Comparison of ENCODE assay signal across 38 cellular contexts in genomic region chr19:9972103-9972502, GRCh38. TPM values are rescaled to one million over a fixed set of nuclear protein-coding genes. Genes with fewer than 3 reads are reported as not detected.
"Had no signal": no experiment of that assay in that cellular context is flagged by ENCODE, and none has a peak within 500 bp of the region (broad histone marks: within the 10 kb centered on the region; RNA-seq: fewer than 3 reads in every experiment).

No MANE protein-coding gene starts in this region.

- FAIRE-seq: TTC549 had no signal

- H3K4me3 Mint-ChIP-seq: activated B cell treated with CpG ODN at 0.5 μM for 24 hours; activated CD4-positive, alpha-beta memory T cell treated with anti-CD3 and anti-CD28 coated beads for 36 hours; activated CD4-positive, alpha-beta T cell treated with anti-CD3 and anti-CD28 coated beads, Interleukin-2, amount 10 ng/mL, durations not matched to agents 24 days and 14 days; activated CD8-positive, alpha-beta T cell treated with anti-CD3 and anti-CD28 coated beads for 36 hours; activated naive CD4-positive, alpha-beta T cell treated with anti-CD3 and anti-CD28 coated beads for 36 hours; activated naive CD8-positive, alpha-beta T cell treated with anti-CD3 and anti-CD28 coated beads for 36 hours; activated T-cell treated with anti-CD3 and anti-CD28 coated beads, Interleukin-2, amount 50 U/mL, for 4 hours; activated T-cell treated with anti-CD3 and anti-CD28 coated beads, Interleukin-2, amount 50 U/mL, for 72 hours; activated T-helper 1 cell treated with anti-CD3 and anti-CD28 coated beads, Interleukin-12 subunit alpha, Interleukin-12 subunit beta, Interleukin-2, Interleukin-4 antibody, amounts not matched to agents 30 ng/mL and 10 ng/mL and 1 ng/mL, durations not matched to agents 14 hours and 24 hours and 36 hours; activated T-helper 17 cell treated with anti-CD3 and anti-CD28 coated beads, Interleukin-2, amount 50 U/mL, for 72 hours; T-helper 1 cell treated with Interleukin-12 subunit alpha and Interleukin-12 subunit beta and Interleukin-4 antibody, amounts not matched to agents 30 μg/mL and 1 μg/mL, for 36 hours; T-helper 2 cell treated with Interferon-gamma antibody and Interleukin-4, amounts not matched to agents 5 μg/mL and 100 μg/mL, for 36 hours had no signal

- H3K4me3 ChIP-seq: adrenal gland, body of pancreas, breast epithelium had no signal

- H3K4me1 ChIP-seq: adrenal gland, body of pancreas, breast epithelium had no signal

- H3K27ac Mint-ChIP-seq: activated B cell treated with CpG ODN at 0.5 μM for 24 hours; activated CD4-positive, alpha-beta memory T cell treated with anti-CD3 and anti-CD28 coated beads for 36 hours; activated CD4-positive, alpha-beta T cell treated with anti-CD3 and anti-CD28 coated beads, Interleukin-2, amount 10 ng/mL, durations not matched to agents 24 days and 14 days; activated CD8-positive, alpha-beta T cell treated with anti-CD3 and anti-CD28 coated beads for 36 hours; activated naive CD4-positive, alpha-beta T cell treated with anti-CD3 and anti-CD28 coated beads for 36 hours; activated naive CD8-positive, alpha-beta T cell treated with anti-CD3 and anti-CD28 coated beads for 36 hours; activated T-cell treated with anti-CD3 and anti-CD28 coated beads, Interleukin-2, amount 50 U/mL, for 72 hours; activated T-helper 1 cell treated with anti-CD3 and anti-CD28 coated beads, Interleukin-12 subunit alpha, Interleukin-12 subunit beta, Interleukin-2, Interleukin-4 antibody, amounts not matched to agents 30 ng/mL and 10 ng/mL and 1 ng/mL, durations not matched to agents 14 hours and 24 hours and 36 hours; activated T-helper 17 cell treated with anti-CD3 and anti-CD28 coated beads, Interleukin-2, amount 50 U/mL, for 72 hours; T-helper 1 cell treated with Interleukin-12 subunit alpha and Interleukin-12 subunit beta and Interleukin-4 antibody, amounts not matched to agents 30 μg/mL and 1 μg/mL, for 36 hours; T-helper 2 cell treated with Interferon-gamma antibody and Interleukin-4, amounts not matched to agents 5 μg/mL and 100 μg/mL, for 36 hours had no signal

- H3K36me3 ChIP-seq: adrenal gland, brain microvascular endothelial cell, breast epithelium had no signal

- H3K9me3 Mint-ChIP-seq: activated B cell treated with CpG ODN at 0.5 μM for 24 hours; activated CD4-positive, alpha-beta memory T cell treated with anti-CD3 and anti-CD28 coated beads for 36 hours; activated CD4-positive, alpha-beta T cell treated with anti-CD3 and anti-CD28 coated beads, Interleukin-2, amount 10 ng/mL, durations not matched to agents 24 days and 14 days; activated CD8-positive, alpha-beta T cell treated with anti-CD3 and anti-CD28 coated beads for 36 hours; activated naive CD4-positive, alpha-beta T cell treated with anti-CD3 and anti-CD28 coated beads for 36 hours; activated T-cell treated with anti-CD3 and anti-CD28 coated beads, Interleukin-2, amount 50 U/mL, for 4 hours; activated T-helper 1 cell treated with anti-CD3 and anti-CD28 coated beads, Interleukin-12 subunit alpha, Interleukin-12 subunit beta, Interleukin-2, Interleukin-4 antibody, amounts not matched to agents 30 ng/mL and 10 ng/mL and 1 ng/mL, durations not matched to agents 14 hours and 24 hours and 36 hours; activated T-helper 17 cell treated with anti-CD3 and anti-CD28 coated beads, Interleukin-2, amount 50 U/mL, for 72 hours; T-helper 1 cell treated with Interleukin-12 subunit alpha and Interleukin-12 subunit beta and Interleukin-4 antibody, amounts not matched to agents 30 μg/mL and 1 μg/mL, for 36 hours; T-helper 2 cell treated with Interferon-gamma antibody and Interleukin-4, amounts not matched to agents 5 μg/mL and 100 μg/mL, for 36 hours had no signal

- DNase-seq: activated B cell treated with CpG ODN at 0.5 μM for 24 hours; activated CD4-positive, alpha-beta memory T cell treated with anti-CD3 and anti-CD28 coated beads for 36 hours; activated CD4-positive, alpha-beta T cell treated with anti-CD3 and anti-CD28 coated beads for 4 hours; activated CD4-positive, alpha-beta T cell treated with anti-CD3 and anti-CD28 coated beads, Interleukin-2, amount 10 ng/mL, durations not matched to agents 24 days and 14 days; activated CD4-positive, alpha-beta T cell treated with anti-CD3 and anti-CD28 coated beads, Interleukin-2, amount 50 U/mL, for 1 hour; activated CD4-positive, alpha-beta T cell treated with anti-CD3 and anti-CD28 coated beads, Interleukin-2, amount 50 U/mL, for 4 hours; activated CD4-positive, CD25-positive, alpha-beta regulatory T cell treated with anti-CD3 and anti-CD28 coated beads, Interleukin-2, amount 50 U/mL, for 72 hours; activated CD8-positive, alpha-beta memory T cell treated with anti-CD3 and anti-CD28 coated beads, Interleukin-2, amount 50 U/mL, for 4 hours; activated CD8-positive, alpha-beta T cell treated with anti-CD3 and anti-CD28 coated beads for 36 hours; activated effector memory CD4-positive, alpha-beta T cell treated with anti-CD3 and anti-CD28 coated beads, Interleukin-2, amount 50 U/mL, for 16 hours; activated gamma-delta T cell treated with Interleukin-2 at 50 U/mL for 16 hours; activated naive CD4-positive, alpha-beta T cell; activated naive CD4-positive, alpha-beta T cell treated with anti-CD3 and anti-CD28 coated beads for 36 hours; activated naive CD4-positive, alpha-beta T cell treated with anti-CD3 and anti-CD28 coated beads, Interleukin-2, amount 50 U/mL, for 16 hours; activated naive CD8-positive, alpha-beta T cell treated with anti-CD3 and anti-CD28 coated beads for 36 hours; activated T-cell treated with anti-CD3 and anti-CD28 coated beads for 4 hours; activated T-cell treated with anti-CD3 and anti-CD28 coated beads, Interleukin-2, amount 50 U/mL, for 1 hour; activated T-cell treated with anti-CD3 and anti-CD28 coated beads, Interleukin-2, amount 50 U/mL, for 4 hours; adrenal gland; amniotic stem cell; aorta; body of pancreas; brain microvascular endothelial cell; central memory CD4-positive, alpha-beta T cell; T-helper 1 cell; T-helper 9 cell had no signal

- H3K27ac ChIP-seq: adrenal gland, body of pancreas, brain microvascular endothelial cell, breast epithelium, VCaP had no signal

- H3K27me3 ChIP-seq: adrenal gland, body of pancreas, brain microvascular endothelial cell, breast epithelium had no signal

- H3K36me3 Mint-ChIP-seq: activated CD4-positive, alpha-beta memory T cell treated with anti-CD3 and anti-CD28 coated beads for 36 hours; activated naive CD8-positive, alpha-beta T cell treated with anti-CD3 and anti-CD28 coated beads for 36 hours had no signal

- H3K4me1 Mint-ChIP-seq: activated B cell treated with CpG ODN at 0.5 μM for 24 hours; activated CD4-positive, alpha-beta T cell treated with anti-CD3 and anti-CD28 coated beads, Interleukin-2, amount 10 ng/mL, durations not matched to agents 24 days and 14 days; activated naive CD8-positive, alpha-beta T cell treated with anti-CD3 and anti-CD28 coated beads for 36 hours had no signal

- ATAC-seq: activated CD8-positive, alpha-beta T cell treated with anti-CD3 and anti-CD28 coated beads for 36 hours; activated T-cell treated with anti-CD3 and anti-CD28 coated beads, Interleukin-2, amount 50 U/mL, for 4 hours; activated T-cell treated with anti-CD3 and anti-CD28 coated beads, Interleukin-2, amount 50 U/mL, for 72 hours; activated T-helper 17 cell treated with anti-CD3 and anti-CD28 coated beads, Interleukin-2, amount 50 U/mL, for 72 hours; body of pancreas had no signal

- H3K9me3 ChIP-seq: adrenal gland, body of pancreas, breast epithelium had no signal

RNA-seq across cellular contexts. Expression of gene OLFM2, which starts 35.8 kb away (rescaled TPM):
- total RNA-seq: activated B cell treated with CpG ODN at 0.5 μM for 24 hours had no signal

RNA-seq across cellular contexts. Expression of gene COL5A3, which starts 38.2 kb away (rescaled TPM):
- total RNA-seq: activated B cell treated with CpG ODN at 0.5 μM for 24 hours had no signal

RNA-seq across cellular contexts. Expression of gene RDH8, which starts 41.2 kb away (rescaled TPM):
- total RNA-seq: activated B cell treated with CpG ODN at 0.5 μM for 24 hours; activated CD4-positive, alpha-beta memory T cell treated with anti-CD3 and anti-CD28 coated beads for 36 hours; activated CD4-positive, alpha-beta T cell treated with anti-CD3 and anti-CD28 coated beads, Interleukin-2, amount 10 ng/mL, durations not matched to agents 24 days and 14 days; activated CD8-positive, alpha-beta memory T cell treated with anti-CD3 and anti-CD28 coated beads for 36 hours; activated CD8-positive, alpha-beta T cell treated with anti-CD3 and anti-CD28 coated beads for 36 hours; activated naive CD4-positive, alpha-beta T cell treated with anti-CD3 and anti-CD28 coated beads for 36 hours; activated naive CD8-positive, alpha-beta T cell treated with anti-CD3 and anti-CD28 coated beads for 36 hours; activated T-cell treated with anti-CD3 and anti-CD28 coated beads, Interleukin-2, amount 50 U/mL, for 4 hours; activated T-cell treated with anti-CD3 and anti-CD28 coated beads, Interleukin-2, amount 50 U/mL, for 72 hours; activated T-helper 1 cell treated with anti-CD3 and anti-CD28 coated beads, Interleukin-12 subunit alpha, Interleukin-12 subunit beta, Interleukin-2, Interleukin-4 antibody, amounts not matched to agents 30 ng/mL and 10 ng/mL and 1 ng/mL, durations not matched to agents 14 hours and 24 hours and 36 hours; adrenal gland; aorta; astrocyte; body of pancreas; breast epithelium; cardiac septum; chondrocyte had no signal
- polyA plus RNA-seq: adrenal gland, aorta had no signal
